ENCODE assay signal across 9 cellular contexts in the genomic region with DNA sequence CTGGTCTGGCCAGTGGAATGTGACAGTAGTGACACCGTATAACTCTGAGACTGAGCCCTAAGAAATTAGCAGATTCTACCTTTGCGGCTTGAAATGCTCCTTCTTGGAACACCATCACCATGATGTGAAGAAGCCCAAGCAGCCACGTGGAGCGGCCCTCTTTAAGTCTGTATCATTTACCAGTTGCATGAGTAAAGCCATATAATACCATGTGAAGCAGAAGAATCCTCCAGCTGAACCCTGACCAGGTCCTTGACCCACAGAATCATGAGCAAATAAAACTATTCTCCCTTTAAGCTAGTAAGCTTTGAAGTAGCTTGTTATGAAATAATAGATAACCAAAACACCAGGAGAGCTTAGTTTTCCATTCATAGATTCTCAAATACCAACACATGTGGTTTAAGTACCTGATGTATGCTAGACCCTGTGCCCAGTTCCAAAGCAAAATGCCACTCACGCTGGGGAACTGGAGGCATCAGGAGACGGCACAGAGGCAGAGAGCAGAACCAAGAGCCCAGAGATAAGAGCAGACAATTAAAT. TPM values are rescaled to one million over a fixed set of nuclear protein-coding genes. Genes with fewer than 3 reads are reported as not detected.
"Had no signal": no experiment of that assay in that cellular context is flagged by ENCODE, and none has a peak within 500 bp of the region (broad histone marks: within the 10 kb centered on the region; RNA-seq: fewer than 3 reads in every experiment).

No MANE protein-coding gene starts in this region.

- H3K4me3 ChIP-seq: GM23338 had no signal

- FAIRE-seq: H1, H54, HTR-8/SVneo had no signal

- H3K4me2 ChIP-seq: GM23338 had no signal

- H2AFZ ChIP-seq: GM23338 had no signal

- DNase-seq: H9, HCEC 1CT, KG1 had no signal

- ATAC-seq: GM23338 had no signal

RNA-seq across cellular contexts. Expression of a gene that starts 56.8 kb away (rescaled TPM):
- total RNA-seq: HT-29 had no signal
- polyA plus RNA-seq: GM23338, IgD-negative memory B cell had no signal
